ENCODE assay signal across 1 cellular context in genomic region chr19:47414469-47414868, GRCh38.
TF ChIP-seq lines count a peak whose summit lies in the region.

No MANE protein-coding gene starts in this region.

TF ChIP-seq in K562, 482 proteins besides CTCF, POLR2A, EP300 and RAD21 (continued from another document):
- TF ChIP-seq CTCFL (IDR thresholded peaks at IDR 0.05; ENCODE audit: borderline replicate concordance, insufficient read depth, low read depth, low read length, poor library complexity, severe bottlenecking): peak; percentile 38
- TF ChIP-seq RCOR1 (IDR thresholded peaks at IDR 0.05; ENCODE audit: borderline replicate concordance in 1 of 2, low read depth in 2 of 2, low read length in 2 of 2): no peak
- no peak for TF ChIP-seq GTF2B (IDR thresholded peaks at IDR 0.05; ENCODE audit: extremely low read depth, insufficient read length)
- TF ChIP-seq E2F4 (CRISPR knock-in tag; IDR thresholded peaks at IDR 0.05; ENCODE audit: low read depth): 0 out of 2 replicates have a peak, but pooled peaks have one; percentile 17
- TF ChIP-seq VEZF1 (CRISPR knock-in tag; IDR thresholded peaks at IDR 0.05): 0 out of 2 replicates have a peak, but pooled peaks have one; percentile 23
- peak; percentile 30; the same call in 1 of the 2 replicates for TF ChIP-seq CREM (IDR thresholded peaks at IDR 0.05; ENCODE audit: low read depth)
- no peak for TF ChIP-seq CAMTA2 (CRISPR knock-in tag; conservative IDR thresholded peaks at IDR 0.05)
- TF ChIP-seq RNF2 (IDR thresholded peaks at IDR 0.05): no peak
- peak; percentile 40; the same call in 1 of the 2 replicates for TF ChIP-seq ZNF740 (CRISPR knock-in tag; IDR thresholded peaks at IDR 0.05)
- no peak for TF ChIP-seq ZNF740 (tag; IDR thresholded peaks at IDR 0.05)
- no peak for TF ChIP-seq JUNB (CRISPR knock-in tag; conservative IDR thresholded peaks at IDR 0.05)
- TF ChIP-seq RB1 (IDR thresholded peaks at IDR 0.05; ENCODE audit: low read depth): 0 out of 2 replicates have a peak, but pooled peaks have one; percentile 21
- no peak for TF ChIP-seq ELF4 (CRISPR knock-in tag; IDR thresholded peaks at IDR 0.05)
- peak; percentile 70 for TF ChIP-seq SMC3 (conservative IDR thresholded peaks at IDR 0.05; ENCODE audit: insufficient read depth, low read depth, low read length)
- TF ChIP-seq E2F6 (IDR thresholded peaks at IDR 0.05; ENCODE audit: borderline replicate concordance in 1 of 2, extremely low read depth in 1 of 2, insufficient read depth in 1 of 2, insufficient read length in 1 of 2, low read depth in 1 of 2, low read length in 1 of 2, poor library complexity in 1 of 2, severe bottlenecking in 1 of 2): peak in 1 of 2 experiments; percentile 46
- TF ChIP-seq SREBF2 (CRISPR knock-in tag; IDR thresholded peaks at IDR 0.05): no peak
- TF ChIP-seq SAP30 (IDR thresholded peaks at IDR 0.05; ENCODE audit: borderline replicate concordance, insufficient read depth, low read depth, low read length, poor library complexity, severe bottlenecking): no peak
- peak; percentile 88; the same call in 1 of the 2 replicates for TF ChIP-seq STAG1 (CRISPR knock-in tag; IDR thresholded peaks at IDR 0.05; ENCODE audit: borderline replicate concordance)
- no peak for TF ChIP-seq DACH1 (IDR thresholded peaks at IDR 0.05; ENCODE audit: partially characterized antibody)
- no peak for TF ChIP-seq E2F8 (IDR thresholded peaks at IDR 0.05; ENCODE audit: low read depth, partially characterized antibody)
- TF ChIP-seq ZNF165 (CRISPR knock-in tag; IDR thresholded peaks at IDR 0.05; ENCODE audit: borderline replicate concordance): no peak
- TF ChIP-seq PRMT5 (CRISPR knock-in tag; IDR thresholded peaks at IDR 0.05): no peak
- TF ChIP-seq TFAP4 (CRISPR knock-in tag; IDR thresholded peaks at IDR 0.05; ENCODE audit: borderline replicate concordance): peak; percentile 81
- 0 out of 2 replicates have a peak, but pooled peaks have one; percentile 28 for TF ChIP-seq MYNN (IDR thresholded peaks at IDR 0.05)
- no peak for TF ChIP-seq MYNN (CRISPR knock-in tag; IDR thresholded peaks at IDR 0.05)
